In the genomic region with DNA sequence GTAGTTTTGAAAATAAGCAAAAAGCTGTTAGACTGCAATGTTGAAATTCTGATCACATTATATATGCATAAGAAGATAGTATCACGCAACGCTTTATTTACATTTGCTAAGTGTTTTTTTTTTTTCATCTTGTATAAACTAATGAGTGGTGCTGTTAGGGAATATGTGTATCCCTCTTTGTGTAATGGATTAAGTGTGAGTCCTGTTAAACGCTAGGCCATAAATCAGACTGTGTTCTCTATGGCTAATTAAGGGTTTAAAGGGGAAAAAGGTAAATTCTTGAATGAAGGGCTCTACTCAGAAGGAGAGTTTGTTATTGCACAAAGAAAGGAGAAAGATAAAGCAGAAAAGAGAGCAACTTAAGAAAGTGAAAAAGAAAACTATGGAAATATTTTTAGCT, we compare ENCODE assay signal across 17 cellular contexts.
"Had no signal": no experiment of that assay in that cellular context is flagged by ENCODE, and none has a peak within 500 bp of the region (broad histone marks: within the 10 kb centered on the region; RNA-seq: fewer than 3 reads in every experiment).

No MANE protein-coding gene starts in this region.

- ATAC-seq: activated naive CD8-positive, alpha-beta T cell treated with anti-CD3 and anti-CD28 coated beads, Interleukin-2, amount 50 U/mL, for 24 hours; activated T-helper 17 cell treated with anti-CD3 and anti-CD28 coated beads, Interleukin-2, amount 50 U/mL, for 72 hours; left ventricle myocardium superior; sciatic nerve had no signal

- H3K9me3 ChIP-seq: ovary, stomach, testis, upper lobe of left lung had no signal

- DNase-seq: activated CD4-positive, CD25-positive, alpha-beta regulatory T cell treated with anti-CD3 and anti-CD28 coated beads, Interleukin-2, amount 50 U/mL, for 72 hours; activated naive CD4-positive, alpha-beta T cell treated with Interleukin-2 at 50 U/mL for 16 hours; activated naive CD8-positive, alpha-beta T cell treated with anti-CD3 and anti-CD28 coated beads, Interleukin-2, amount 50 U/mL, for 24 hours; aorta; cortex of kidney; effector CD8-positive, alpha-beta T cell; foreskin fibroblast; head of caudate nucleus; kidney glomerular epithelial cell; left ventricle myocardium superior; ovary; spleen; stomach; testis; upper lobe of left lung had no signal

- H3K36me3 ChIP-seq: ovary, spleen, stomach, upper lobe of left lung had no signal

- H3K27ac ChIP-seq: ovary, spleen, stomach, testis, upper lobe of left lung had no signal

- H3K4me3 ChIP-seq: ovary, spleen, stomach, testis, upper lobe of left lung had no signal
